In the genomic region with DNA sequence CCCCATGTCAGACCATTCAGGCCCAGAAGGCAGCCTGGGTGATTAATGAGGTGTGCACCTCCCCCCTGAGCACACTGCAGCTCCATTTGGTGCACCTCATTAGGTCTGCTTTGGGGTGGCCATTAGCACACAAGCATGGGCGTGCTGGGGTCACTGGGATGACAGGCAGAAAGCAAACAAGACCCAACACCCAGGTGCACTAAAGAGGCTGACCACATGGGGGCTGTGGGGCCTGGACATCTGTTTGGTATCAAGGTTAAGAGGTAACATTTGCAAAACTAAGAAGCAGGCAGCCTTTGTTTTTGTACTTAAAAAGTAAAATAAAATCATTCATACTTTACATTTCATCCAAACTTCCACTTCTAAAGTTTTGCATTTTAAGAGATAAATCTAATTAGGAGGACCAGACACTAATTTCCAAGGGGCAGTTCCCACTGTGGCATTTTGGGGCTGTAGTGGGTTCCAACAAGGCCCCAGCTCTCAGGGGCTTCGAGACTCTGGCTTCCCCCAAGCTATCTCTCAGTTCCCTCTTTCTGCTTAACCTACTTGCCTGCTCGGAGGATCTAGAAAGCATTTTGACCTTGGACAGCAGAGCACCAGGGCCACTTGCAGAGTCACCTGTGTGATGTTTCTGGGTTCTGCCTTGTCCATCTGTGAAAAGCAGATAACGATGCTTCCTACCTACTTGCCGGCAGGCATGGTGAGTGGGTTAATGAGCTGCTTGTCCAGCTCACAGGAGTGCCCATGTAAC, we compare ENCODE assay signal across 2 cellular contexts.
TF ChIP-seq lines count a peak whose summit lies in the region.

No MANE protein-coding gene starts in this region.

TF ChIP-seq in SK-N-SH, 30 proteins besides CTCF, POLR2A, EP300 and RAD21 (continued from another document):
- TF ChIP-seq, protein P1, sequence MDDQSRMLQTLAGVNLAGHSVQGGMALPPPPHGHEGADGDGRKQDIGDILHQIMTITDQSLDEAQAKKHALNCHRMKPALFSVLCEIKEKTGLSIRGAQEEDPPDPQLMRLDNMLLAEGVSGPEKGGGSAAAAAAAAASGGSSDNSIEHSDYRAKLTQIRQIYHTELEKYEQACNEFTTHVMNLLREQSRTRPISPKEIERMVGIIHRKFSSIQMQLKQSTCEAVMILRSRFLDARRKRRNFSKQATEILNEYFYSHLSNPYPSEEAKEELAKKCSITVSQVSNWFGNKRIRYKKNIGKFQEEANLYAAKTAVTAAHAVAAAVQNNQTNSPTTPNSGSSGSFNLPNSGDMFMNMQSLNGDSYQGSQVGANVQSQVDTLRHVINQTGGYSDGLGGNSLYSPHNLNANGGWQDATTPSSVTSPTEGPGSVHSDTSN (IDR thresholded peaks at IDR 0.05), result no peak
- TF ChIP-seq CHD2 (IDR thresholded peaks at IDR 0.05; ENCODE audit: low read length, partially characterized antibody), result peak; percentile 42

TF ChIP-seq in SK-N-SH treated with all-trans-retinoic acid at 6 μM for 48 hours, 23 proteins besides CTCF, POLR2A, EP300 and RAD21 (continued from another document):
- TF ChIP-seq, protein P2, sequence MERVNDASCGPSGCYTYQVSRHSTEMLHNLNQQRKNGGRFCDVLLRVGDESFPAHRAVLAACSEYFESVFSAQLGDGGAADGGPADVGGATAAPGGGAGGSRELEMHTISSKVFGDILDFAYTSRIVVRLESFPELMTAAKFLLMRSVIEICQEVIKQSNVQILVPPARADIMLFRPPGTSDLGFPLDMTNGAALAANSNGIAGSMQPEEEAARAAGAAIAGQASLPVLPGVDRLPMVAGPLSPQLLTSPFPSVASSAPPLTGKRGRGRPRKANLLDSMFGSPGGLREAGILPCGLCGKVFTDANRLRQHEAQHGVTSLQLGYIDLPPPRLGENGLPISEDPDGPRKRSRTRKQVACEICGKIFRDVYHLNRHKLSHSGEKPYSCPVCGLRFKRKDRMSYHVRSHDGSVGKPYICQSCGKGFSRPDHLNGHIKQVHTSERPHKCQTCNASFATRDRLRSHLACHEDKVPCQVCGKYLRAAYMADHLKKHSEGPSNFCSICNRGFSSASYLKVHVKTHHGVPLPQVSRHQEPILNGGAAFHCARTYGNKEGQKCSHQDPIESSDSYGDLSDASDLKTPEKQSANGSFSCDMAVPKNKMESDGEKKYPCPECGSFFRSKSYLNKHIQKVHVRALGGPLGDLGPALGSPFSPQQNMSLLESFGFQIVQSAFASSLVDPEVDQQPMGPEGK (CRISPR knock-in tag; IDR thresholded peaks at IDR 0.05; ENCODE audit: borderline replicate concordance), result no peak
- no peak for TF ChIP-seq ZNF565 (CRISPR knock-in tag; conservative IDR thresholded peaks at IDR 0.05; ENCODE audit: low read depth)
- TF ChIP-seq, protein P3, sequence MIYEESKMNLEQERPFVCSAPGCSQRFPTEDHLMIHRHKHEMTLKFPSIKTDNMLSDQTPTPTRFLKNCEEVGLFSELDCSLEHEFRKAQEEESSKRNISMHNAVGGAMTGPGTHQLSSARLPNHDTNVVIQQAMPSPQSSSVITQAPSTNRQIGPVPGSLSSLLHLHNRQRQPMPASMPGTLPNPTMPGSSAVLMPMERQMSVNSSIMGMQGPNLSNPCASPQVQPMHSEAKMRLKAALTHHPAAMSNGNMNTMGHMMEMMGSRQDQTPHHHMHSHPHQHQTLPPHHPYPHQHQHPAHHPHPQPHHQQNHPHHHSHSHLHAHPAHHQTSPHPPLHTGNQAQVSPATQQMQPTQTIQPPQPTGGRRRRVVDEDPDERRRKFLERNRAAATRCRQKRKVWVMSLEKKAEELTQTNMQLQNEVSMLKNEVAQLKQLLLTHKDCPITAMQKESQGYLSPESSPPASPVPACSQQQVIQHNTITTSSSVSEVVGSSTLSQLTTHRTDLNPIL (CRISPR knock-in tag; IDR thresholded peaks at IDR 0.05; ENCODE audit: low read depth), result no peak
- TF ChIP-seq RARB (CRISPR knock-in tag; IDR thresholded peaks at IDR 0.05), result no peak
- no peak for TF ChIP-seq PPARA (CRISPR knock-in tag; IDR thresholded peaks at IDR 0.05; ENCODE audit: borderline replicate concordance)
- no peak for TF ChIP-seq ZNF8 (CRISPR knock-in tag; IDR thresholded peaks at IDR 0.05)
